ENCODE assay signal across 1 cellular context in genomic region chr15:100349696-100350433, GRCh38.
A peak's percentile ranks its signal among the peaks of the same experiment; 100 is the strongest.
TF ChIP-seq lines count a peak whose summit lies in the region.

No MANE protein-coding gene starts in this region.

TF ChIP-seq in A549, 52 proteins besides CTCF, POLR2A, EP300 and RAD21 (continued from another document):
- no peak for TF ChIP-seq ATOH8 (CRISPR knock-in tag; IDR thresholded peaks at IDR 0.05; ENCODE audit: low read depth)
- TF ChIP-seq NPAS2 (CRISPR knock-in tag; IDR thresholded peaks at IDR 0.05; ENCODE audit: borderline replicate concordance): no peak
- TF ChIP-seq FOSL2 (IDR thresholded peaks at IDR 0.05): no peak
- 0 out of 2 replicates have a peak, but pooled peaks have one; percentile 3 for TF ChIP-seq FOSL2 (CRISPR knock-in tag; IDR thresholded peaks at IDR 0.05)
- 0 out of 5 replicates have a peak, but pooled peaks of 1 of the 2 experiments have one; percentile 8 for TF ChIP-seq JUN (IDR thresholded peaks at IDR 0.05)
- no peak for TF ChIP-seq GATA3 (IDR thresholded peaks at IDR 0.05; ENCODE audit: borderline replicate concordance)
- no peak for TF ChIP-seq KDM1A (IDR thresholded peaks at IDR 0.05; ENCODE audit: low read depth)
- TF ChIP-seq ZC3H11A (IDR thresholded peaks at IDR 0.05): no peak
- peak; percentile 57; the same call in 1 of the 2 replicates for TF ChIP-seq PHF8 (IDR thresholded peaks at IDR 0.05; ENCODE audit: borderline replicate concordance, low read depth)
- peak; percentile 48; the same call in 2 of the 3 replicates for TF ChIP-seq SMC3 (IDR thresholded peaks at IDR 0.05)
- TF ChIP-seq HOXA7 (CRISPR knock-in tag; IDR thresholded peaks at IDR 0.05): no peak
- no peak; the same call in 1 of the 2 replicates for TF ChIP-seq RFX5 (IDR thresholded peaks at IDR 0.05)
- TF ChIP-seq RARB (CRISPR knock-in tag; IDR thresholded peaks at IDR 0.05): no peak
- no peak for TF ChIP-seq POLR2AphosphoS2 (conservative IDR thresholded peaks at IDR 0.05; ENCODE audit: low read length)
- TF ChIP-seq ZSCAN20 (CRISPR knock-in tag; IDR thresholded peaks at IDR 0.05): no peak
- TF ChIP-seq SREBF2 (IDR thresholded peaks at IDR 0.05): no peak
